8 cellular contexts compared by ENCODE assay signal in genomic region chr15:67065531-67066005, GRCh38. TPM values are rescaled to one million over a fixed set of nuclear protein-coding genes. Genes with fewer than 3 reads are reported as not detected.
A peak's percentile ranks its signal among the peaks of the same experiment; 100 is the strongest.
DNase-seq lines count a peak whose midpoint lies in the region; ATAC-seq and TF ChIP-seq lines count a peak whose summit lies in the region.

TSS of gene SMAD3 (plus strand) at chr15:67065602. CDS start at chr15:67066155, 553 bp downstream.

- POLR2A ChIA-PET in activated CD4-positive, alpha-beta T cell treated with anti-CD3 and anti-CD28 coated beads, Interleukin-2, amount 10 ng/mL, durations not matched to agents 7 days and 5 days (lab: Charles Lee), result interaction anchor here (0.6 to 0.7 kb wide), 2 partner anchors 52 to 70 kb away, joined by 3 read pairs; no protein-coding TSS in a partner anchor

- peaks cover 13% of the 10 kb centered on the region for H3K27me3 Mint-ChIP-seq in activated CD4-positive, alpha-beta T cell treated with anti-CD3 and anti-CD28 coated beads, Interleukin-2, amount 10 ng/mL, durations not matched to agents 7 days and 5 days

- H3K9me3 Mint-ChIP-seq in activated CD4-positive, alpha-beta T cell treated with anti-CD3 and anti-CD28 coated beads, Interleukin-2, amount 10 ng/mL, durations not matched to agents 7 days and 5 days, result no peaks in the 10 kb centered on the region

- CTCF ChIA-PET in activated CD4-positive, alpha-beta T cell treated with anti-CD3 and anti-CD28 coated beads, Interleukin-2, amount 10 ng/mL, durations not matched to agents 7 days and 5 days (lab: Charles Lee), result interaction anchor here (0.6 kb wide), 1 partner anchor 21 kb away, joined by 3 read pairs; no protein-coding TSS in a partner anchor

- DNase-seq in HFF-Myc (ENCODE audit: extremely low read depth, low read depth) (no peak), NCI-H2171 (lab: John Stamatoyannopoulos, UW) (peak; percentile 18), dedifferentiated amniotic fluid mesenchymal stem cell (ENCODE audit: extremely low spot score) (peak; percentile 85), left lobe of liver (ENCODE audit: low spot score) (peak; percentile 97), NK-92 (lab: John Stamatoyannopoulos, UW; ENCODE audit: unreplicated experiment) (no peak)
- DNase-seq in activated CD4-positive, alpha-beta T cell treated with anti-CD3 and anti-CD28 coated beads, Interleukin-2, amount 10 ng/mL, durations not matched to agents 7 days and 5 days, result peak; percentile 84
- DNase-seq in stimulated activated CD4-positive, alpha-beta T cell treated with anti-CD3 and anti-CD28 coated beads, Interleukin-2, amount 100 ng/mL, for 24 hours, result peak; percentile 73 to 79

- peak within 1 kb of the TSS; percentile 98 for H3K4me3 Mint-ChIP-seq in activated CD4-positive, alpha-beta T cell treated with anti-CD3 and anti-CD28 coated beads, Interleukin-2, amount 10 ng/mL, durations not matched to agents 7 days and 5 days

- H3K36me3 Mint-ChIP-seq in activated CD4-positive, alpha-beta T cell treated with anti-CD3 and anti-CD28 coated beads, Interleukin-2, amount 10 ng/mL, durations not matched to agents 7 days and 5 days (ENCODE audit: low read depth), result peaks cover 34% of the 10 kb centered on the region

- H3K4me3 ChIP-seq in HFF-Myc (replicated peaks; ENCODE audit: low read depth, low read length), result peak within 1 kb of the TSS; percentile 98

- H3K4me1 Mint-ChIP-seq in activated CD4-positive, alpha-beta T cell treated with anti-CD3 and anti-CD28 coated beads, Interleukin-2, amount 10 ng/mL, durations not matched to agents 7 days and 5 days, result peaks cover 54% of the 10 kb centered on the region

- peak within 1 kb of the TSS; percentile 81 for H3K27ac Mint-ChIP-seq in activated CD4-positive, alpha-beta T cell treated with anti-CD3 and anti-CD28 coated beads, Interleukin-2, amount 10 ng/mL, durations not matched to agents 7 days and 5 days

- peak; percentile 74 for ATAC-seq in left lobe of liver

- TF ChIP-seq POLR2A in GM10847 (IDR thresholded peaks at IDR 0.05; ENCODE audit: extremely low read depth, insufficient read length), result peak; percentile 30

- TF ChIP-seq CTCF in HFF-Myc (IDR thresholded peaks at IDR 0.05; ENCODE audit: low read depth, low read length, missing control alignments), result no peak

RNA-seq across cellular contexts. Expression of gene SMAD3, which starts in this region (rescaled TPM):
- total RNA-seq in activated CD4-positive, alpha-beta T cell treated with anti-CD3 and anti-CD28 coated beads, Interleukin-2, amount 10 ng/mL, durations not matched to agents 7 days and 5 days, result 10 to 100 TPM; 81.6 to 83.9 TPM
- total RNA-seq in left lobe of liver, result 17.1 TPM

Comparison
In these comparisons a context has a peak if more than half of its experiments do, and no peak if none do; other contexts are left out.
1. DNase-seq: peak in NCI-H2171 (single experiment), activated CD4-positive, alpha-beta T cell treated with anti-CD3 and anti-CD28 coated beads, Interleukin-2, amount 10 ng/mL, durations not matched to agents 7 days and 5 days (single experiment), dedifferentiated amniotic fluid mesenchymal stem cell (single experiment), left lobe of liver (single experiment) and stimulated activated CD4-positive, alpha-beta T cell treated with anti-CD3 and anti-CD28 coated beads, Interleukin-2, amount 100 ng/mL, for 24 hours (2 of 2); none in HFF-Myc (single experiment) and NK-92 (single experiment).